15 cellular contexts compared by ENCODE assay signal in genomic region chr10:24350111-24350921, GRCh38.
DNase-seq lines count a peak whose midpoint lies in the region; ATAC-seq and TF ChIP-seq lines count a peak whose summit lies in the region.
"Had no signal": no experiment of that assay in that cellular context is flagged by ENCODE, and none has a peak within 500 bp of the region (broad histone marks: within the 10 kb centered on the region; RNA-seq: fewer than 3 reads in every experiment).

No MANE protein-coding gene starts in this region.

- H3K4me3 ChIP-seq in AG04449 (ENCODE audit: low read depth, low read length) = no peak overlapping the region
- no peak overlapping the region for H3K4me3 ChIP-seq in astrocyte of the spinal cord (ENCODE audit: low read depth, low read length)
- H3K4me3 ChIP-seq in lower lobe of right lung = no peak overlapping the region
- no peak overlapping the region for H3K4me3 ChIP-seq in vagina
- H3K4me3 ChIP-seq: lung, spleen had no signal

- in situ Hi-C loops in astrocyte of the spinal cord (cut with HindIII; ENCODE audit: low sequenced_read_pairs) = no loop called here

- CTCF ChIA-PET in AG04449 (lab: Yijun Ruan, JAX) = interaction anchor here (0.8 to 1.6 kb wide), 6 partner anchors 9 to 356 kb away, joined by 3 to 7 read pairs (median 5); no protein-coding TSS in a partner anchor

- ATAC-seq in lower lobe of right lung = no peak

- TF ChIP-seq CTCF in AG04449 (IDR thresholded peaks at IDR 0.05; ENCODE audit: insufficient read depth, low read length, missing control alignments) (no peak), astrocyte of the spinal cord (IDR thresholded peaks at IDR 0.05; ENCODE audit: low read depth, low read length) (no peak), lower lobe of right lung (IDR thresholded peaks at IDR 0.05) (no peak), vagina (IDR thresholded peaks at IDR 0.05) (no peak)

- no peak for TF ChIP-seq POLR2A in vagina (IDR thresholded peaks at IDR 0.05)

- POLR2A ChIA-PET in AG04449 (lab: Yijun Ruan, JAX) = no interaction called here

- H3K36me3 ChIP-seq in lower lobe of right lung (no peaks in the 10 kb centered on the region), vagina (no peaks in the 10 kb centered on the region)
- H3K36me3 ChIP-seq: neutrophil, spleen had no signal

- H3K9me3 ChIP-seq in lower lobe of right lung (no peaks in the 10 kb centered on the region), vagina (no peaks in the 10 kb centered on the region)
- H3K9me3 ChIP-seq: neutrophil, spleen had no signal

- DNase-seq in AG04449 (ENCODE audit: low read depth, low spot score) = peak; percentile 71
- DNase-seq in HT1080 (ENCODE audit: low read depth) = peak; percentile 21
- DNase-seq in astrocyte of the spinal cord (ENCODE audit: low read depth, low spot score) = peak; percentile 86
- DNase-seq in left kidney (ENCODE audit: low read depth, low spot score) = peak; percentile 54
- DNase-seq in GM03348 (ENCODE audit: low spot score) = no peak
- no peak for DNase-seq in lower lobe of right lung
- no peak for DNase-seq in AG08396 (ENCODE audit: low spot score)
- no peak for DNase-seq in vagina (ENCODE audit: extremely low spot score in 2 of 2)
- DNase-seq: activated naive CD4-positive, alpha-beta T cell treated with Interleukin-2 at 50 U/mL for 16 hours; central memory CD4-positive, alpha-beta T cell; erythroblast; NCI-H2171; spleen had no signal

- H3K4me1 ChIP-seq in lower lobe of right lung (no peaks in the 10 kb centered on the region), vagina (peaks cover 12% of the 10 kb centered on the region)

- H3K27me3 ChIP-seq in lower lobe of right lung (ENCODE audit: low read depth) (no peaks in the 10 kb centered on the region), vagina (no peaks in the 10 kb centered on the region)
- H3K27me3 ChIP-seq: neutrophil, spleen had no signal

- intact Hi-C loops in lower lobe of right lung (cut with DNase I) (no loop called here), vagina (cut with DNase I) (no loop called here)

- no peak overlapping the region for H3K27ac ChIP-seq in lower lobe of right lung
- no peak overlapping the region for H3K27ac ChIP-seq in vagina
- H3K27ac ChIP-seq: neutrophil, spleen had no signal

Comparison
In these comparisons a context has a peak if more than half of its experiments do, and no peak if none do; other contexts are left out.
1. DNase-seq: peak in AG04449 (single experiment), HT1080 (single experiment), astrocyte of the spinal cord (single experiment) and left kidney (single experiment); none in GM03348 (single experiment), lower lobe of right lung (single experiment), AG08396 (single experiment) and vagina (0 of 2).